In the genomic region with DNA sequence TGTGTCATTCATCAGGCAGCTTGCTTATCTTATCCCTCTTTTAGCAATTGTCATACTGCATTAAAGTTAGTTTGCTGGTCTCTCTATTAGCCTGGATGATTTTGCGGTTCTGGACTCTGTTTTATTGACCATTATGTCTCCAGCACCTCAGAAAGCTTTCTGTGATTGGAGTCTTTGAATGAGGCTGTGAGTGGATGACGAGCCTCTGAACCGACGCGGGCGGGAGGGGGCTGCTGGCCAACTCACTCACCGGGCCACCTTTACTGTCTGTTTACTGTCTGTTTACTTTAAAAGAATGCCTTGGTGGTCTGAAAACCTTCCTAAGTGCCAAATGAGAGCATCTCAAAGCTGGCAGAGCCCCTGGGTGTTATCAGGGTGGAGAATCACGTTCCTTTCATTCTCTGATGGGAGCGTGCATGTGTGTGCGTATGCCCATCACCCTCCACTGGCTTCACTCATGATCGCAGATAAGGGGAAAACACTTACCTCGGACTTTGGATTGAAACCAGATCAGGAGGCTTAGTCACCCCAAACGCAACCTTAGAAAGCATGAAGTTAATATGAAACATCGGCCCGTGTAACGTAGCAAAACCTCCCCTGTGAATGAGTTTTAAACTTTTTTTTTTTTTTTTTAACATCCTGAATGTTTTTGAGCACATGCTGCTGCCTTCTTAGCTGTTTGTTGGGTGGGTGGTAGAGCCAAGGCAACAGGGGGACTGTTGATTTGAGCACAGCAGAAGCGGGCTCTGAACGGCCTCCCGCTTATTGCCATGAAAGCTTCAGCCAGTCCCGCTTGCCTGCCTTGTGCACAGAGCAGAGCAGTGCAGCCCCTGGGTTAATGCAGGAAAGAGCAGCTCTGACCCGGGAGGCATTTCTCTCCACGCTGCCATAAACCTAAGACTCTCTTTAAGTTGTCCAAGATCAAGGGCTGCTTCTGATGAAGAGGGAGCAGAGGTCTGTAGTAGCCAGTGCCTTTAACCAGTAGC, we compare ENCODE assay signal across 1 cellular context.
TF ChIP-seq lines count a peak whose summit lies in the region.

No MANE protein-coding gene starts in this region.

TF ChIP-seq in liver, 16 proteins besides CTCF, POLR2A, EP300 and RAD21 (continued from another document):
- TF ChIP-seq, protein P1, sequence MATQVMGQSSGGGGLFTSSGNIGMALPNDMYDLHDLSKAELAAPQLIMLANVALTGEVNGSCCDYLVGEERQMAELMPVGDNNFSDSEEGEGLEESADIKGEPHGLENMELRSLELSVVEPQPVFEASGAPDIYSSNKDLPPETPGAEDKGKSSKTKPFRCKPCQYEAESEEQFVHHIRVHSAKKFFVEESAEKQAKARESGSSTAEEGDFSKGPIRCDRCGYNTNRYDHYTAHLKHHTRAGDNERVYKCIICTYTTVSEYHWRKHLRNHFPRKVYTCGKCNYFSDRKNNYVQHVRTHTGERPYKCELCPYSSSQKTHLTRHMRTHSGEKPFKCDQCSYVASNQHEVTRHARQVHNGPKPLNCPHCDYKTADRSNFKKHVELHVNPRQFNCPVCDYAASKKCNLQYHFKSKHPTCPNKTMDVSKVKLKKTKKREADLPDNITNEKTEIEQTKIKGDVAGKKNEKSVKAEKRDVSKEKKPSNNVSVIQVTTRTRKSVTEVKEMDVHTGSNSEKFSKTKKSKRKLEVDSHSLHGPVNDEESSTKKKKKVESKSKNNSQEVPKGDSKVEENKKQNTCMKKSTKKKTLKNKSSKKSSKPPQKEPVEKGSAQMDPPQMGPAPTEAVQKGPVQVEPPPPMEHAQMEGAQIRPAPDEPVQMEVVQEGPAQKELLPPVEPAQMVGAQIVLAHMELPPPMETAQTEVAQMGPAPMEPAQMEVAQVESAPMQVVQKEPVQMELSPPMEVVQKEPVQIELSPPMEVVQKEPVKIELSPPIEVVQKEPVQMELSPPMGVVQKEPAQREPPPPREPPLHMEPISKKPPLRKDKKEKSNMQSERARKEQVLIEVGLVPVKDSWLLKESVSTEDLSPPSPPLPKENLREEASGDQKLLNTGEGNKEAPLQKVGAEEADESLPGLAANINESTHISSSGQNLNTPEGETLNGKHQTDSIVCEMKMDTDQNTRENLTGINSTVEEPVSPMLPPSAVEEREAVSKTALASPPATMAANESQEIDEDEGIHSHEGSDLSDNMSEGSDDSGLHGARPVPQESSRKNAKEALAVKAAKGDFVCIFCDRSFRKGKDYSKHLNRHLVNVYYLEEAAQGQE (IDR thresholded peaks at IDR 0.05) = no peak
- peak in 1 of 2 donors; percentile 19 for TF ChIP-seq EGR1 (IDR thresholded peaks at IDR 0.05; ENCODE audit: low read depth in 2 of 2)
- no peak for TF ChIP-seq NR2F2 (IDR thresholded peaks at IDR 0.05)
- peak; percentile 67 to 91 for TF ChIP-seq RXRA (IDR thresholded peaks at IDR 0.05)
- no peak for TF ChIP-seq GABPA (IDR thresholded peaks at IDR 0.05 in 1 of 2, conservative IDR thresholded peaks at IDR 0.05 in 1 of 2)
- TF ChIP-seq FOXA1 (IDR thresholded peaks at IDR 0.05) = peak; percentile 35
- peak; percentile 90 to 94 for TF ChIP-seq HNF4A (conservative IDR thresholded peaks at IDR 0.05)
- peak; percentile 82 for TF ChIP-seq HNF4G (IDR thresholded peaks at IDR 0.05)
- TF ChIP-seq YY1 (IDR thresholded peaks at IDR 0.05) = peak; percentile 43
- TF ChIP-seq SP1 (IDR thresholded peaks at IDR 0.05) = peak; percentile 96
TF ChIP-seq in liver: peak in this region for 9.
